Comparison of ENCODE assay signal across 13 cellular contexts in genomic region chr3:133717424-133717823, GRCh38.
"Had no signal": no experiment of that assay in that cellular context is flagged by ENCODE, and none has a peak within 500 bp of the region (broad histone marks: within the 10 kb centered on the region; RNA-seq: fewer than 3 reads in every experiment).

No MANE protein-coding gene starts in this region.

- H3K27ac ChIP-seq: colonic mucosa, esophagus muscularis mucosa, pancreas had no signal

- H3K27ac Mint-ChIP-seq: activated CD4-positive, alpha-beta memory T cell treated with anti-CD3 and anti-CD28 coated beads for 36 hours; activated T-cell treated with anti-CD3 and anti-CD28 coated beads, Interleukin-2, amount 50 U/mL, for 24 hours; naive thymus-derived CD4-positive, alpha-beta T cell; stimulated activated naive B cell treated with anti-CD40 and anti-IgM and Interleukin-4, amounts not matched to agents 10 μg/mL and 1 μg/mL and 100 μg/mL, for 72 hours had no signal

- DNase-seq: activated CD4-positive, alpha-beta memory T cell treated with anti-CD3 and anti-CD28 coated beads for 36 hours; activated CD4-positive, alpha-beta T cell treated with anti-CD3 and anti-CD28 coated beads for 1 hour; activated naive CD4-positive, alpha-beta T cell treated with anti-CD3 and anti-CD28 coated beads, Interleukin-2, amount 50 U/mL, for 16 hours; activated T-cell treated with anti-CD3 and anti-CD28 coated beads, Interleukin-2, amount 50 U/mL, for 24 hours; colonic mucosa; kidney glomerular epithelial cell; naive thymus-derived CD4-positive, alpha-beta T cell; pancreas; stimulated activated CD4-positive, alpha-beta T cell treated with anti-CD3 and anti-CD28 coated beads, Interleukin-2, amount 100 ng/mL, for 48 hours; stimulated activated naive B cell treated with anti-CD40 and anti-IgM and Interleukin-4, amounts not matched to agents 10 μg/mL and 1 μg/mL and 100 μg/mL, for 72 hours; trophoblast cell had no signal

- H3K4me3 Mint-ChIP-seq: activated CD4-positive, alpha-beta memory T cell treated with anti-CD3 and anti-CD28 coated beads for 36 hours; activated T-cell treated with anti-CD3 and anti-CD28 coated beads, Interleukin-2, amount 50 U/mL, for 24 hours; naive thymus-derived CD4-positive, alpha-beta T cell; stimulated activated naive B cell treated with anti-CD40 and anti-IgM and Interleukin-4, amounts not matched to agents 10 μg/mL and 1 μg/mL and 100 μg/mL, for 72 hours had no signal

- H3K36me3 Mint-ChIP-seq: activated CD4-positive, alpha-beta memory T cell treated with anti-CD3 and anti-CD28 coated beads for 36 hours had no signal

- H3K4me1 Mint-ChIP-seq: naive thymus-derived CD4-positive, alpha-beta T cell; stimulated activated naive B cell treated with anti-CD40 and anti-IgM and Interleukin-4, amounts not matched to agents 10 μg/mL and 1 μg/mL and 100 μg/mL, for 72 hours had no signal

- ATAC-seq: naive thymus-derived CD4-positive, alpha-beta T cell; pancreas; SK-N-SH treated with all-trans-retinoic acid at 6 μM for 48 hours; stimulated activated naive B cell treated with anti-CD40 and anti-IgM and Interleukin-4, amounts not matched to agents 10 μg/mL and 1 μg/mL and 100 μg/mL, for 72 hours had no signal
